Comparison of ENCODE assay signal across 18 cellular contexts in genomic region chr11:16041207-16041606, GRCh38.
"Had no signal": no experiment of that assay in that cellular context is flagged by ENCODE, and none has a peak within 500 bp of the region (broad histone marks: within the 10 kb centered on the region; RNA-seq: fewer than 3 reads in every experiment).

No MANE protein-coding gene starts in this region.

- DNase-seq: effector memory CD8-positive, alpha-beta T cell; esophagus squamous epithelium; foreskin melanocyte; heart right ventricle; hypothalamus; islet precursor cell; left lung; lower lobe of right lung; natural killer cell; nucleus accumbens; pancreas; right cardiac atrium; stimulated activated CD4-positive, alpha-beta T cell treated with anti-CD3 and anti-CD28 coated beads, Interleukin-2, amount 100 ng/mL, for 48 hours; stimulated activated naive CD4-positive, alpha-beta T cell treated with Interleukin-2 at 50 U/mL for 16 hours; trophoblast cell had no signal

- H3K4me2 ChIP-seq: neural progenitor cell, smooth muscle cell had no signal

- ATAC-seq: effector memory CD8-positive, alpha-beta T cell; heart right ventricle; left lung; lower lobe of right lung; natural killer cell; pancreas; right cardiac atrium had no signal

- H3K36me3 ChIP-seq: left lung, lower lobe of right lung, neural progenitor cell, pancreas had no signal

- H3K4me3 ChIP-seq: esophagus squamous epithelium, heart right ventricle, left lung, lower lobe of right lung, neural progenitor cell, pancreas, smooth muscle cell had no signal

- H3K9me3 ChIP-seq: esophagus squamous epithelium, heart right ventricle, left lung, lower lobe of right lung, pancreas had no signal

- H3K27me3 ChIP-seq: esophagus squamous epithelium, heart right ventricle, left lung, neural progenitor cell, pancreas had no signal

- H3K27ac ChIP-seq: epithelial cell of prostate, esophagus squamous epithelium, heart right ventricle, left lung, lower lobe of right lung, neural progenitor cell, pancreas had no signal

- H2AFZ ChIP-seq: neural progenitor cell had no signal

- H3K4me1 ChIP-seq: esophagus squamous epithelium, left lung, lower lobe of right lung, pancreas had no signal

- H3K9ac ChIP-seq: neural progenitor cell had no signal
